8 cellular contexts compared by ENCODE assay signal in the genomic region with DNA sequence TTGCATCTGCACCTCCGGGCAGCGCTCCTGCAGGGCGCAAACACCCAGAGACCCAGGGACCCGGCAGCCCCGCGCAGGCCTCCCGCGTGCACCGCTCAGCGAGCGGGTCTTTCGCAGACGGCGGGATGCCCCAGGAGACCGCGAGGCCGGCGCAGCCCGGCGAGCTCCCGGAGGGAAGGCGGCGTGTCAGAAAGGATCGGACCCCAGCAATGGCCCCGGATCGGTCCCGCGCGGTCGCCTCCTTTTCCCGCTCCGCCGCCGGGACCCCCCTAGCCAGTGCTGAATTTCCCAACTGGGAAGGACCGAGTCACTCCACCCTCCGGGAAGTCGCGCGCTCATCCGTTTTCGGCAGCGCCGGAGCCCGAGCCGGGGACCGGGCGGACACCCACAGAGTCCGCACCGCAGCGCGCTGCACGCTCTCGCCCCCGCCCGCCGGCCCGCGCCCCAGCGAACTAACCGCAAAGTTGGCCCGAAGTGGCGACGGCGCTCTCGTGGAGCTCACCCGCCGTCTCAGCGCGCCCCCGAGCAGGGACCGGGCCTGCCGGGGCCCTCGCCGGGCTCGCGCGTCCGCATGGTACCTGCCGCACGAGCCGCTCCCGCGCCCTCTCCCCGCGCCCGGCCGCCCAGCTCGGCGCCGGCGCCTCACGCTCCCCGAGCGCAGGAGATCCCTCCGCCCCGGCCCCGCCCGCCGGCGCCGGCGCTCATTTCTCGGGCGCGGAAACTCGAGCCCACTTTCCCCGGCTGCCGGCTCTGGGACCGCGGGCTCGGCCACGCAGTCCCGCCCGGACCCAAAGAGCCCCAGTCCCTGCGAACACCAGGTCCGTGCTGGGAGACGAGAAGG. TPM values are rescaled to one million over a fixed set of nuclear protein-coding genes. Genes with fewer than 3 reads are reported as not detected.
DNase-seq lines count a peak whose midpoint lies in the region; ATAC-seq, FAIRE-seq and TF ChIP-seq lines count a peak whose summit lies in the region.

A gene with protein sequence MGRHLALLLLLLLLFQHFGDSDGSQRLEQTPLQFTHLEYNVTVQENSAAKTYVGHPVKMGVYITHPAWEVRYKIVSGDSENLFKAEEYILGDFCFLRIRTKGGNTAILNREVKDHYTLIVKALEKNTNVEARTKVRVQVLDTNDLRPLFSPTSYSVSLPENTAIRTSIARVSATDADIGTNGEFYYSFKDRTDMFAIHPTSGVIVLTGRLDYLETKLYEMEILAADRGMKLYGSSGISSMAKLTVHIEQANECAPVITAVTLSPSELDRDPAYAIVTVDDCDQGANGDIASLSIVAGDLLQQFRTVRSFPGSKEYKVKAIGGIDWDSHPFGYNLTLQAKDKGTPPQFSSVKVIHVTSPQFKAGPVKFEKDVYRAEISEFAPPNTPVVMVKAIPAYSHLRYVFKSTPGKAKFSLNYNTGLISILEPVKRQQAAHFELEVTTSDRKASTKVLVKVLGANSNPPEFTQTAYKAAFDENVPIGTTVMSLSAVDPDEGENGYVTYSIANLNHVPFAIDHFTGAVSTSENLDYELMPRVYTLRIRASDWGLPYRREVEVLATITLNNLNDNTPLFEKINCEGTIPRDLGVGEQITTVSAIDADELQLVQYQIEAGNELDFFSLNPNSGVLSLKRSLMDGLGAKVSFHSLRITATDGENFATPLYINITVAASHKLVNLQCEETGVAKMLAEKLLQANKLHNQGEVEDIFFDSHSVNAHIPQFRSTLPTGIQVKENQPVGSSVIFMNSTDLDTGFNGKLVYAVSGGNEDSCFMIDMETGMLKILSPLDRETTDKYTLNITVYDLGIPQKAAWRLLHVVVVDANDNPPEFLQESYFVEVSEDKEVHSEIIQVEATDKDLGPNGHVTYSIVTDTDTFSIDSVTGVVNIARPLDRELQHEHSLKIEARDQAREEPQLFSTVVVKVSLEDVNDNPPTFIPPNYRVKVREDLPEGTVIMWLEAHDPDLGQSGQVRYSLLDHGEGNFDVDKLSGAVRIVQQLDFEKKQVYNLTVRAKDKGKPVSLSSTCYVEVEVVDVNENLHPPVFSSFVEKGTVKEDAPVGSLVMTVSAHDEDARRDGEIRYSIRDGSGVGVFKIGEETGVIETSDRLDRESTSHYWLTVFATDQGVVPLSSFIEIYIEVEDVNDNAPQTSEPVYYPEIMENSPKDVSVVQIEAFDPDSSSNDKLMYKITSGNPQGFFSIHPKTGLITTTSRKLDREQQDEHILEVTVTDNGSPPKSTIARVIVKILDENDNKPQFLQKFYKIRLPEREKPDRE (N-terminal part only) (minus strand): TSS at position 650 of the 841 bp plus-strand sequence. CDS start 14,029 bp downstream, outside the sequence.

- H3K27me3 ChIP-seq in K562 (ENCODE audit: control insufficient read depth in 2 of 2, insufficient read depth in 2 of 2, low read length in 2 of 2) = peaks cover 11 to 34% of the 10 kb centered on the region in 2 experiments; a peak in 4 of 5 replicates
- no peaks in the 10 kb centered on the region for H3K27me3 ChIP-seq in iPS DF 6.9 (ENCODE audit: control insufficient read depth, insufficient read depth, low read length)

- intact Hi-C loops in K562 (cut with micrococcal nuclease) = loop anchor here (2.0 to 10.0 kb wide), 4 partner anchors 55 to 881 kb away; no protein-coding TSS in a partner anchor

- H2AFZ ChIP-seq in K562 (ENCODE audit: low read depth, low read length) = peak within 1 kb of the TSS; percentile 81

- H3K4me3 ChIP-seq in K562 (peak within 1 kb of the TSS; percentile 76), iPS DF 6.9 (ENCODE audit: low read length) (peak within 1 kb of the TSS; percentile 66), retinal pigment epithelial cell (ENCODE audit: low read length) (peak within 1 kb of the TSS; percentile 99)

- CTCF ChIA-PET in K562 (lab: Yijun Ruan, JAX; ENCODE audit: low intra/inter-chr PET ratio) = interaction anchor here (0.6 to 0.7 kb wide), 2 partner anchors 182 to 435 kb away, joined by 4 to 5 read pairs; no protein-coding TSS in a partner anchor

- TF ChIP-seq CTCF in K562 (IDR thresholded peaks at IDR 0.05 in 2 of 3, conservative IDR thresholded peaks at IDR 0.05 in 1 of 3; ENCODE audit: insufficient read depth in 2 of 3, low read depth in 1 of 3, low read length in 3 of 3) (no peak), retinal pigment epithelial cell (conservative IDR thresholded peaks at IDR 0.05; ENCODE audit: low read depth, low read length) (no peak)

- H3K9me3 ChIP-seq in K562 (replicated peaks; ENCODE audit: control insufficient read depth, insufficient read depth, low read depth, low read length) (peaks cover 14% of the 10 kb centered on the region), iPS DF 6.9 (ENCODE audit: control insufficient read depth, insufficient read depth, low read length) (no peaks in the 10 kb centered on the region)

- H3K79me2 ChIP-seq in K562 (ENCODE audit: control insufficient read depth, insufficient read depth, low read length) = peaks cover 19% of the 10 kb centered on the region; the same call in 2 of the 3 replicates

- DNase-seq in GM03348 (ENCODE audit: low spot score) (peak; percentile 91), NCI-H128 (lab: John Stamatoyannopoulos, UW; ENCODE audit: unreplicated experiment) (peak; percentile 14), K562 (ENCODE audit: extremely low read depth in 1 of 4, low spot score in 3 of 4) (peak; percentile 82 to 85 (median 84)), iPS DF 6.9 (ENCODE audit: low read depth, low spot score) (no peak), retinal pigment epithelial cell (ENCODE audit: low read depth) (no peak), CD1c-positive myeloid dendritic cell (ENCODE audit: extremely low spot score) (no peak), cerebellar nuclear complex (lab: John Stamatoyannopoulos, UW) (no peak)

- H3K9me1 ChIP-seq in K562 (ENCODE audit: control insufficient read depth, insufficient read depth, low read length) = no peaks in the 10 kb centered on the region

- in situ Hi-C loops in K562 (cut with MboI) = loop anchor here (10.0 kb wide), 1 partner anchor 831 kb away; no protein-coding TSS in a partner anchor

- peaks cover 15 to 39% of the 10 kb centered on the region in 2 experiments; a peak in 4 of 5 replicates for H3K4me1 ChIP-seq in K562 (replicated peaks in 1 of 2; ENCODE audit: control insufficient read depth in 2 of 2, insufficient read depth in 2 of 2, low read length in 2 of 2)
- peaks cover 4% of the 10 kb centered on the region; the same call in 1 of the 2 replicates for H3K4me1 ChIP-seq in iPS DF 6.9 (ENCODE audit: control insufficient read depth, insufficient read depth, low read length)

- BruUV-seq in K562 (replicated peaks; lab: Mats Ljungman, UMichigan) = TSS peak; percentile 40

- TF ChIP-seq RAD21 in K562 (CRISPR knock-in tag; conservative IDR thresholded peaks at IDR 0.05 in 1 of 2, IDR thresholded peaks at IDR 0.05 in 1 of 2) = no peak

- peak; percentile 66 for TF ChIP-seq POLR2A in K562 (conservative IDR thresholded peaks at IDR 0.05)

- H3K27ac ChIP-seq in K562 (ENCODE audit: extremely low read depth, low read depth, low read length) = peak within 1 kb of the TSS; percentile 59; the same call in 2 of the 3 replicates
- no peak within 1 kb of the TSS for H3K27ac ChIP-seq in iPS DF 6.9 (ENCODE audit: low read length)

- POLR2A ChIA-PET in K562 (lab: Yijun Ruan, JAX) = interaction anchor here (0.7 to 1.1 kb wide), 2 partner anchors 34 to 293 kb away, joined by 3 read pairs; no protein-coding TSS in a partner anchor

- no peaks in the 10 kb centered on the region for H4K20me1 ChIP-seq in K562 (replicated peaks; ENCODE audit: control insufficient read depth, insufficient read depth, low read length)

- H3K9ac ChIP-seq in K562 (ENCODE audit: insufficient read depth in 1 of 2, low read depth in 2 of 2, low read length in 2 of 2) = peak within 1 kb of the TSS; percentile 59 to 95

- peak; percentile 71 for ATAC-seq in K562
- no peak for ATAC-seq in HG02870 (IDR thresholded peaks at IDR 0.05; ENCODE audit: unreplicated experiment)

- no peak for FAIRE-seq in K562 (lab: Jason Lieb, UNC)

- TF ChIP-seq EP300 in K562 (IDR thresholded peaks at IDR 0.05; ENCODE audit: low read length) = no peak

- H3K36me3 ChIP-seq in K562 (ENCODE audit: control insufficient read depth, insufficient read depth, low read length) (no peaks in the 10 kb centered on the region), iPS DF 6.9 (ENCODE audit: control insufficient read depth, insufficient read depth, low read length) (no peaks in the 10 kb centered on the region)

- H3K4me2 ChIP-seq in K562 (ENCODE audit: insufficient read depth, low read length) = peak within 1 kb of the TSS; percentile 79

- 2% methylated on average over 38 of the region's 117 CpGs for WGBS in K562 (ENCODE audit: insufficient coverage, low coverage, missing lambda C conversion rate)
- no CpG with 5 or more reads among the region's 117 CpGs for WGBS in iPS DF 6.9 (ENCODE audit: insufficient coverage, insufficient read length)

TF ChIP-seq in K562, 482 proteins besides CTCF, POLR2A, EP300 and RAD21 (continues in another document):
- TF ChIP-seq HNRNPK (IDR thresholded peaks at IDR 0.05; ENCODE audit: low read depth, low read length, poor library complexity, severe bottlenecking) (no peak), POLR2G (IDR thresholded peaks at IDR 0.05; ENCODE audit: low read depth, low read length) (peak; percentile 89), GABPB1 (CRISPR knock-in tag; IDR thresholded peaks at IDR 0.05) (peak; percentile 25; the same call in 1 of the 2 replicates), RBBP5 (IDR thresholded peaks at IDR 0.05; ENCODE audit: borderline replicate concordance, insufficient read depth, low read length, poor library complexity, severe bottlenecking) (peak; percentile 73), JUN (IDR thresholded peaks at IDR 0.05; ENCODE audit: borderline replicate concordance, low read depth, low read length) (no peak), JUN (CRISPR knock-in tag; IDR thresholded peaks at IDR 0.05; ENCODE audit: borderline replicate concordance) (no peak)

RNA-seq across cellular contexts. Expression of the gene that starts here (rescaled TPM):
- 34.3 and 56.3 TPM in 2 replicates for total RNA-seq in K562 (2011; cell fraction: chromatin; rRNA removed; ENCODE audit: low replicate concordance)
- total RNA-seq in K562 (2011; cell fraction: nucleolus; rRNA removed) = 21.5 and 28.3 TPM in 2 replicates
- 26.8 and 46.9 TPM in 2 replicates for total RNA-seq in K562 (2011; cell fraction: nucleoplasm; rRNA removed)
- total RNA-seq in K562 (2014; rRNA removed) (22.8 and 23.3 TPM in 2 replicates), K562 (2014; rRNA removed; fragmentation: Illumina TruSeq; extraction: Trizol) (21.4 and 25.5 TPM in 2 replicates), K562 (2015; rRNA removed; fragmentation: Illumina TruSeq; extraction: Trizol) (36.0 and 38.4 TPM in 2 replicates), K562 (2021) (30.0 and 31.4 TPM in 2 replicates)
- polyA plus RNA-seq in K562 (2011; rRNA removed) (12.2 and 13.9 TPM in 2 replicates), K562 (2014; fragmentation: Illumina TruSeq; extraction: Trizol) (19.3 and 24.9 TPM in 2 replicates), K562 (2014; fragmentation: Nextera tagmentation; extraction: Ambion mirVana) (1 to 10 TPM; 6.0 to 8.3 TPM), K562 (2014; rRNA removed) (9.3 and 12.2 TPM in 2 replicates)
- polyA plus RNA-seq in K562 (2011; cell fraction: cytosol; rRNA removed) = 11.8 and 14.6 TPM in 2 replicates
- polyA plus RNA-seq in K562 (2011; cell fraction: nucleus; rRNA removed) = 18.0 and 35.1 TPM in 2 replicates
- polyA plus RNA-seq in K562 (2012) = 14.4 and 20.2 TPM in 2 replicates
- polyA minus RNA-seq in K562 (2011; rRNA and poly(A)+ RNA removed) = 100 and 106 TPM in 2 replicates
- polyA minus RNA-seq in K562 (2011; cell fraction: cytosol; rRNA and poly(A)+ RNA removed) = 40.0 and 46.9 TPM in 2 replicates
- 23.8 and 27.2 TPM in 2 replicates for polyA minus RNA-seq in K562 (2011; cell fraction: nucleus; rRNA and poly(A)+ RNA removed)

Comparison
In these comparisons a context has a peak if more than half of its experiments do, and no peak if none do; other contexts are left out.
1. DNase-seq: peak in GM03348 (single experiment), NCI-H128 (single experiment) and K562 (4 of 4); none in iPS DF 6.9 (single experiment), retinal pigment epithelial cell (single experiment), CD1c-positive myeloid dendritic cell (single experiment) and cerebellar nuclear complex (0 of 2).
2. Peak in every context shown above with its lines, with median percentiles within 50 percentile points of each other: H3K4me3 ChIP-seq.